ENCODE assay signal across 24 cellular contexts in the genomic region with DNA sequence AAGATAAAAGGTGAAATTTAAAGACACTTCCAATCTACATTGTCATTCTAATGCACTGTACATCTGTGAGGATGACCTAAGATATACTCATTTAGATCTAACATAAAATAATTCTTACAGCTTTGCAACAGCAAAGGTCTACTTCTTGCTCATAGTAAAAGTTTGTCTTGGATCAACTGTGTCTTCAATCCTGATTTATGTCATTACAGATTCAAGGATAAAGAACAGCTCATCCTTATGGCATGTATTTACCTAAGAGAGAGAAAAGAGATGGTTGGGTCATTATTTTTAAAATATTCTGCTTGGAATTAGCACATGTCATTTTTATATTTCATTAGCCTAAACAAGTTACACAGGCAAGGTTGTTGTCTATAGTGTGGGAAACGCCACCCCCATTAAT.
"Had no signal": no experiment of that assay in that cellular context is flagged by ENCODE, and none has a peak within 500 bp of the region (broad histone marks: within the 10 kb centered on the region; RNA-seq: fewer than 3 reads in every experiment).

No MANE protein-coding gene starts in this region.

- H3K4me3 ChIP-seq: esophagus muscularis mucosa, gastroesophageal sphincter, heart left ventricle, hepatocyte, lung, pancreas, smooth muscle cell, suprapubic skin, transverse colon, upper lobe of right lung, uterus had no signal

- H3K27ac ChIP-seq: esophagus muscularis mucosa, foreskin keratinocyte, gastroesophageal sphincter, heart left ventricle, hepatocyte, pancreas, suprapubic skin, transverse colon, upper lobe of right lung, uterus had no signal

- H3K36me3 ChIP-seq: esophagus muscularis mucosa, gastroesophageal sphincter, heart left ventricle, pancreas, suprapubic skin, transverse colon, upper lobe of right lung, uterus had no signal

- H3K4me1 ChIP-seq: esophagus muscularis mucosa, foreskin keratinocyte, gastroesophageal sphincter, heart left ventricle, pancreas, suprapubic skin, transverse colon, upper lobe of right lung, uterus had no signal

- H3K79me2 ChIP-seq: hepatocyte had no signal

- H3K27me3 ChIP-seq: esophagus muscularis mucosa, foreskin keratinocyte, gastroesophageal sphincter, heart left ventricle, hepatocyte, pancreas, suprapubic skin, transverse colon, upper lobe of right lung, uterus had no signal

- ATAC-seq: foreskin keratinocyte; gastroesophageal sphincter; heart left ventricle; left lobe of liver; natural killer cell; pancreas; sciatic nerve; stimulated activated naive CD8-positive, alpha-beta T cell treated with anti-CD3 and anti-CD28 coated beads, Interleukin-15, amount 100 ng/mL, for 72 hours; upper lobe of right lung had no signal

- DNase-seq: effector CD8-positive, alpha-beta T cell; heart left ventricle; kidney; natural killer cell; occipital lobe; pancreas; stimulated activated CD4-positive, alpha-beta T cell treated with anti-CD3 and anti-CD28 coated beads, Interleukin-12 subunit alpha, Interleukin-12 subunit beta, amount 100 ng/mL, for 4 hours; stimulated activated CD4-positive, alpha-beta T cell treated with anti-CD3 and anti-CD28 coated beads, Interleukin-1b, Interleukin-23, amount 100 ng/mL, for 48 hours; stimulated activated CD4-positive, alpha-beta T cell treated with anti-CD3 and anti-CD28 coated beads, Interleukin-4, amount 100 ng/mL, for 1 hour; stimulated activated CD8-positive, alpha-beta memory T cell treated with anti-CD3 and anti-CD28 coated beads, Interleukin-4, amount 100 ng/mL, for 48 hours; stimulated activated naive CD4-positive, alpha-beta T cell; stimulated activated naive CD8-positive, alpha-beta T cell treated with anti-CD3 and anti-CD28 coated beads, Interleukin-15, amount 100 ng/mL, for 72 hours; transverse colon; upper lobe of right lung; uterus had no signal

- H2AFZ ChIP-seq: hepatocyte had no signal

- H3K9me3 ChIP-seq: esophagus muscularis mucosa, gastroesophageal sphincter, pancreas, suprapubic skin, upper lobe of right lung, uterus had no signal

- H3K4me2 ChIP-seq: hepatocyte, smooth muscle cell had no signal
